Comparison of ENCODE assay signal across 29 cellular contexts in the genomic region with DNA sequence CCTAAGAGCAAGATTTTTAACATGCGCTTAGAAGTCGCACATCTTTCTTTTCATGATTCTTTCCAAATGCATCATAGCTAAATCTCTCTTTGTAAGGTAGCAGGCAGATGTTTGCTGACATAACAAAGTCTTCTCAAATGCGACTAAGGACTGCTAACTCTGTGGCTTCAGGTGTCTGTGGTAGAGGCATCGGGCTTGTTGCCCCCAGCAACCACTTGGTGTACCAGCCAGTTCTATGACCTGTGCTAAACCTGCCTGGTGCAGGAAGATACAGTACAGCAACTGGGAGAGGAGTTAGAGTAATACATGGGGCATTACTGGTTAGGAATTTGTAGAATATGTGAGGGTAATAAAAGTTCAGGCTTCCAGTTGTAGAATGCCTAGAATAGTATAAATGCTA.
"Had no signal": no experiment of that assay in that cellular context is flagged by ENCODE, and none has a peak within 500 bp of the region (broad histone marks: within the 10 kb centered on the region; RNA-seq: fewer than 3 reads in every experiment).

No MANE protein-coding gene starts in this region.

- H3K27ac Mint-ChIP-seq: activated CD4-positive, alpha-beta memory T cell treated with anti-CD3 and anti-CD28 coated beads for 36 hours; activated CD4-positive, alpha-beta T cell treated with anti-CD3 and anti-CD28 coated beads for 36 hours; activated CD4-positive, alpha-beta T cell treated with anti-CD3 and anti-CD28 coated beads, Interleukin-2, amount 10 ng/mL, durations not matched to agents 7 days and 5 days; activated naive CD4-positive, alpha-beta T cell treated with anti-CD3 and anti-CD28 coated beads for 36 hours; activated naive CD4-positive, alpha-beta T cell treated with anti-CD3 and anti-CD28 coated beads, Interleukin-2, amount 50 U/mL, for 72 hours; activated T-helper 1 cell treated with anti-CD3 and anti-CD28 coated beads, Interleukin-12 subunit alpha, Interleukin-12 subunit beta, Interleukin-2, Interleukin-4 antibody, amounts not matched to agents 30 ng/mL and 10 ng/mL and 1 ng/mL, durations not matched to agents 14 hours and 24 hours and 36 hours had no signal

- ATAC-seq: activated CD4-positive, alpha-beta T cell treated with anti-CD3 and anti-CD28 coated beads for 36 hours; activated CD4-positive, CD25-positive, alpha-beta regulatory T cell treated with anti-CD3 and anti-CD28 coated beads, Interleukin-2, amount 50 U/mL, for 24 hours; activated naive CD4-positive, alpha-beta T cell treated with anti-CD3 and anti-CD28 coated beads, Interleukin-2, amount 50 U/mL, for 72 hours; activated T-cell treated with anti-CD3 and anti-CD28 coated beads, Interleukin-2, amount 50 U/mL, for 4 hours; body of pancreas had no signal

- H3K4me1 Mint-ChIP-seq: activated CD4-positive, alpha-beta T cell treated with anti-CD3 and anti-CD28 coated beads for 36 hours; activated CD4-positive, alpha-beta T cell treated with anti-CD3 and anti-CD28 coated beads, Interleukin-2, amount 10 ng/mL, durations not matched to agents 7 days and 5 days had no signal

- H3K9me3 Mint-ChIP-seq: activated CD4-positive, alpha-beta memory T cell treated with anti-CD3 and anti-CD28 coated beads for 36 hours; activated CD4-positive, alpha-beta T cell treated with anti-CD3 and anti-CD28 coated beads, Interleukin-2, amount 10 ng/mL, durations not matched to agents 7 days and 5 days; activated naive CD4-positive, alpha-beta T cell treated with anti-CD3 and anti-CD28 coated beads, Interleukin-2, amount 50 U/mL, for 72 hours; activated T-helper 1 cell treated with anti-CD3 and anti-CD28 coated beads, Interleukin-12 subunit alpha, Interleukin-12 subunit beta, Interleukin-2, Interleukin-4 antibody, amounts not matched to agents 30 ng/mL and 10 ng/mL and 1 ng/mL, durations not matched to agents 14 hours and 24 hours and 36 hours had no signal

- H3K27me3 Mint-ChIP-seq: activated CD4-positive, alpha-beta memory T cell treated with anti-CD3 and anti-CD28 coated beads for 36 hours; activated CD4-positive, alpha-beta T cell treated with anti-CD3 and anti-CD28 coated beads for 36 hours; activated CD4-positive, alpha-beta T cell treated with anti-CD3 and anti-CD28 coated beads, Interleukin-2, amount 10 ng/mL, durations not matched to agents 7 days and 5 days had no signal

- H3K27me3 ChIP-seq: adrenal gland, body of pancreas, breast epithelium had no signal

- H3K27ac ChIP-seq: adrenal gland, body of pancreas, breast epithelium, WERI-Rb-1 had no signal

- DNase-seq: activated CD4-positive, alpha-beta memory T cell treated with anti-CD3 and anti-CD28 coated beads for 36 hours; activated CD4-positive, alpha-beta T cell treated with anti-CD3 and anti-CD28 coated beads for 36 hours; activated CD4-positive, alpha-beta T cell treated with anti-CD3 and anti-CD28 coated beads, Interleukin-2, amount 10 ng/mL, durations not matched to agents 7 days and 5 days; activated CD8-positive, alpha-beta memory T cell treated with anti-CD3 and anti-CD28 coated beads, Interleukin-2, amount 50 U/mL, for 4 hours; activated gamma-delta T cell treated with Interleukin-2 at 50 U/mL for 16 hours; activated naive CD4-positive, alpha-beta T cell treated with anti-CD3 and anti-CD28 coated beads for 36 hours; activated T-cell treated with anti-CD3 and anti-CD28 coated beads for 4 hours; activated T-cell treated with anti-CD3 and anti-CD28 coated beads, Interleukin-2, amount 50 U/mL, for 4 hours; adrenal gland; body of pancreas; Karpas-422; KBM-7; NCI-H1436 treated with DMSO at 0.1 percent for 48 hours; NCI-H1694 treated with DMSO at 0.1 percent for 48 hours; NCI-H2029; NCI-H2171 treated with DMSO at 0.1 percent for 48 hours; NCI-H2227 treated with DMSO at 0.1 percent for 48 hours; NCI-H446; NCI-H524; NCI-H69; OCI-M1; Right ventricle myocardium superior; SW 1271; T1000; WERI-Rb-1 had no signal

- H3K4me3 Mint-ChIP-seq: activated CD4-positive, alpha-beta memory T cell treated with anti-CD3 and anti-CD28 coated beads for 36 hours; activated CD4-positive, alpha-beta T cell treated with anti-CD3 and anti-CD28 coated beads for 36 hours; activated CD4-positive, alpha-beta T cell treated with anti-CD3 and anti-CD28 coated beads, Interleukin-2, amount 10 ng/mL, durations not matched to agents 7 days and 5 days; activated naive CD4-positive, alpha-beta T cell treated with anti-CD3 and anti-CD28 coated beads for 36 hours; activated T-cell treated with anti-CD3 and anti-CD28 coated beads, Interleukin-2, amount 50 U/mL, for 4 hours; activated T-helper 1 cell treated with anti-CD3 and anti-CD28 coated beads, Interleukin-12 subunit alpha, Interleukin-12 subunit beta, Interleukin-2, Interleukin-4 antibody, amounts not matched to agents 30 ng/mL and 10 ng/mL and 1 ng/mL, durations not matched to agents 14 hours and 24 hours and 36 hours had no signal

- H3K4me1 ChIP-seq: adrenal gland, body of pancreas, breast epithelium had no signal

- H3K36me3 ChIP-seq: adrenal gland, breast epithelium, WERI-Rb-1 had no signal

- H3K36me3 Mint-ChIP-seq: activated CD4-positive, alpha-beta memory T cell treated with anti-CD3 and anti-CD28 coated beads for 36 hours; activated naive CD4-positive, alpha-beta T cell treated with anti-CD3 and anti-CD28 coated beads, Interleukin-2, amount 50 U/mL, for 72 hours had no signal

- H3K4me3 ChIP-seq: adrenal gland, body of pancreas, breast epithelium had no signal
